8 cellular contexts compared by ENCODE assay signal in the genomic region with DNA sequence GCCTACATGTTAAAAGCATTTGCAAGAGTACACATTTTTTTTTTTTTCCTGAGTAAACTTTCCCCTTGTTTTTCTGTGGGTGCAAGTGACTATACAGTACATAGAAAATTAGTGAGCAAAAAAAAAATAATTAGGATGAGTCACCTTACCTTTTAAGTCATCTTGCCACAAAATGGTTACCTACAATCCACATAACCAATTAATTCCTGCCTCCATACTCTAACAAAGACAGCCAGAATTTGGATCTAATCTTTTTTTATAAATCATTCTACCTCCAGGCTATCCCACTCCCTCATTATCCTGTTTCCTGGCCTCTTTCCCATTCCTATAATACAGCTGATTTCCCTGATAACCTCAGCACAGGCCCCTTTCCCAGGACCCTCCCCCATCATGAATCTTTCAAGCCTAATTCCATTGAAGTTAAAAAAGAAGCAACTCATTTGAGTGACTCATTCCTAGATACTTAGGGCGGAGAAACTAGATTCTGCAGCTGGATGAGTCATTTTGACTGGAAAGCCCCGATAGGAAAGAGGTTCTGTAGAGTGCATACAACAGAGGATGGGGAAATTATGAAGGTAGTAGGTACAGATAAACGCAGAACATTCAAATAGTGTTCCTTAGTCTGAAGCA.
DNase-seq lines count a peak whose midpoint lies in the region; ATAC-seq and TF ChIP-seq lines count a peak whose summit lies in the region.

No MANE protein-coding gene starts in this region.

- peak; percentile 60 for ATAC-seq in GM18519 (IDR thresholded peaks at IDR 0.05; ENCODE audit: low FRiP score, unreplicated experiment)
- peak; percentile 76 for ATAC-seq in HG02885 (IDR thresholded peaks at IDR 0.05; ENCODE audit: poor library complexity, unreplicated experiment)

- no peaks in the 10 kb centered on the region for H3K9me3 ChIP-seq in SJCRH30 (replicated peaks)

- H3K4me1 ChIP-seq in SJCRH30 = no peaks in the 10 kb centered on the region

- H3K4me3 ChIP-seq in AG04449 (ENCODE audit: low read depth, low read length) (no peak overlapping the region; the same call in 1 of the 2 replicates), SJCRH30 (no peak overlapping the region)

- TF ChIP-seq CTCF in AG04449 (IDR thresholded peaks at IDR 0.05; ENCODE audit: insufficient read depth, low read length, missing control alignments) (no peak), osteocyte (IDR thresholded peaks at IDR 0.05) (no peak)

- peaks cover 28% of the 10 kb centered on the region for H3K36me3 Mint-ChIP-seq in osteocyte (ENCODE audit: unreplicated experiment)

- no peaks in the 10 kb centered on the region for H3K27me3 Mint-ChIP-seq in osteocyte (ENCODE audit: unreplicated experiment)

- H3K4me3 Mint-ChIP-seq in osteocyte (ENCODE audit: unreplicated experiment) = peak overlapping the region; percentile 34

- no peak overlapping the region for H3K27ac ChIP-seq in SJCRH30

- DNase-seq in AG04449 (ENCODE audit: low read depth, low spot score) = peak; percentile 82
- DNase-seq in SJCRH30 = peak; percentile 7 to 40
- DNase-seq in dermis microvascular lymphatic vessel endothelial cell (ENCODE audit: low read depth in 2 of 2) = peak; percentile 87 to 98
- DNase-seq in osteocyte (ENCODE audit: extremely low spot score, unreplicated experiment) = no peak
- DNase-seq in GM19240 (ENCODE audit: insufficient read length, low spot score) = no peak
- DNase-seq in NCI-H1436 treated with DMSO at 0.1 percent for 48 hours (lab: John Stamatoyannopoulos, UW) = no peak

- H3K4me1 Mint-ChIP-seq in osteocyte (ENCODE audit: unreplicated experiment) = peaks cover 36% of the 10 kb centered on the region

- POLR2A ChIA-PET in AG04449 (lab: Yijun Ruan, JAX) = interaction anchor here (1.1 to 1.2 kb wide), 2 partner anchors 23 to 131 kb away, joined by 3 read pairs; a partner anchor contains a TSS

- no peaks in the 10 kb centered on the region for H3K27me3 ChIP-seq in SJCRH30

- H3K36me3 ChIP-seq in SJCRH30 = peaks cover 2% of the 10 kb centered on the region; the same call in 1 of the 2 replicates

- peak overlapping the region; percentile 89 for H3K27ac Mint-ChIP-seq in osteocyte (ENCODE audit: unreplicated experiment)

- CTCF ChIA-PET in AG04449 (lab: Yijun Ruan, JAX) = interaction anchor here (1.0 kb wide), 1 partner anchor 9 kb away, joined by 4 read pairs; no protein-coding TSS in a partner anchor

- H3K9me3 Mint-ChIP-seq in osteocyte (ENCODE audit: unreplicated experiment) = peaks cover 10% of the 10 kb centered on the region

Comparison
In these comparisons a context has a peak if more than half of its experiments do, and no peak if none do; other contexts are left out.
1. DNase-seq: peak in AG04449 (single experiment), SJCRH30 (2 of 2) and dermis microvascular lymphatic vessel endothelial cell (2 of 2); none in osteocyte (single experiment), GM19240 (single experiment) and NCI-H1436 treated with DMSO at 0.1 percent for 48 hours (single experiment).